1 cellular context compared by ENCODE assay signal in the genomic region with DNA sequence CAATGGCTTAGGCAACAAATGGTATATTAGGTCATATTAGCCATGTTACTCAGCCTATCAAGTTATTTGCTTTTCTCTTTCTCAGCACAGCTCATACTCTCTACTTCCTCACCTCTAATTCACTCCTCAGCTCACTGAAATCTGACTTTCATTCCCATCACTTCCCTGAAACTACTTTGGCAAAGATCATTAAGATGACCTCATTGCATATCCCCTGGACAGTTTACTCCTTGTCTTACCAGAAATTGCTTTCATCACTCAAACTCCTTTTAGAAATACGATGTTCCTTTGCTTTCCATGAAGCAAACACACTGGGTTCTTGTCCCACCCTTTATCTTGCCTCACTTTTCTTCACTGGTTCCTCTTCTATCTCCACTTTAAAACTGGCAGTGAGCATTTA.
TF ChIP-seq lines count a peak whose summit lies in the region.

No MANE protein-coding gene starts in this region.

TF ChIP-seq in SK-N-SH treated with all-trans-retinoic acid at 6 μM for 48 hours, 23 proteins besides CTCF, POLR2A, EP300 and RAD21 (continued from another document):
- TF ChIP-seq, protein P1, sequence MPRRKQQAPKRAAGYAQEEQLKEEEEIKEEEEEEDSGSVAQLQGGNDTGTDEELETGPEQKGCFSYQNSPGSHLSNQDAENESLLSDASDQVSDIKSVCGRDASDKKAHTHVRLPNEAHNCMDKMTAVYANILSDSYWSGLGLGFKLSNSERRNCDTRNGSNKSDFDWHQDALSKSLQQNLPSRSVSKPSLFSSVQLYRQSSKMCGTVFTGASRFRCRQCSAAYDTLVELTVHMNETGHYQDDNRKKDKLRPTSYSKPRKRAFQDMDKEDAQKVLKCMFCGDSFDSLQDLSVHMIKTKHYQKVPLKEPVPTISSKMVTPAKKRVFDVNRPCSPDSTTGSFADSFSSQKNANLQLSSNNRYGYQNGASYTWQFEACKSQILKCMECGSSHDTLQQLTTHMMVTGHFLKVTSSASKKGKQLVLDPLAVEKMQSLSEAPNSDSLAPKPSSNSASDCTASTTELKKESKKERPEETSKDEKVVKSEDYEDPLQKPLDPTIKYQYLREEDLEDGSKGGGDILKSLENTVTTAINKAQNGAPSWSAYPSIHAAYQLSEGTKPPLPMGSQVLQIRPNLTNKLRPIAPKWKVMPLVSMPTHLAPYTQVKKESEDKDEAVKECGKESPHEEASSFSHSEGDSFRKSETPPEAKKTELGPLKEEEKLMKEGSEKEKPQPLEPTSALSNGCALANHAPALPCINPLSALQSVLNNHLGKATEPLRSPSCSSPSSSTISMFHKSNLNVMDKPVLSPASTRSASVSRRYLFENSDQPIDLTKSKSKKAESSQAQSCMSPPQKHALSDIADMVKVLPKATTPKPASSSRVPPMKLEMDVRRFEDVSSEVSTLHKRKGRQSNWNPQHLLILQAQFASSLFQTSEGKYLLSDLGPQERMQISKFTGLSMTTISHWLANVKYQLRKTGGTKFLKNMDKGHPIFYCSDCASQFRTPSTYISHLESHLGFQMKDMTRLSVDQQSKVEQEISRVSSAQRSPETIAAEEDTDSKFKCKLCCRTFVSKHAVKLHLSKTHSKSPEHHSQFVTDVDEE (CRISPR knock-in tag; IDR thresholded peaks at IDR 0.05), result no peak
- no peak for TF ChIP-seq PPARA (CRISPR knock-in tag; IDR thresholded peaks at IDR 0.05; ENCODE audit: borderline replicate concordance)
- no peak for TF ChIP-seq SNAI2 (CRISPR knock-in tag; IDR thresholded peaks at IDR 0.05)
- TF ChIP-seq GLIS3 (CRISPR knock-in tag; IDR thresholded peaks at IDR 0.05), result no peak
- TF ChIP-seq POU6F1 (CRISPR knock-in tag; IDR thresholded peaks at IDR 0.05; ENCODE audit: borderline replicate concordance, low read depth), result no peak
- TF ChIP-seq BACH2 (CRISPR knock-in tag; IDR thresholded peaks at IDR 0.05; ENCODE audit: borderline replicate concordance), result no peak
- TF ChIP-seq ZFP3 (CRISPR knock-in tag; IDR thresholded peaks at IDR 0.05), result no peak
- TF ChIP-seq PATZ1 (CRISPR knock-in tag; IDR thresholded peaks at IDR 0.05; ENCODE audit: borderline replicate concordance), result no peak
- no peak for TF ChIP-seq ZC3H10 (CRISPR knock-in tag; IDR thresholded peaks at IDR 0.05)
